Comparison of ENCODE assay signal across 14 cellular contexts in the genomic region with DNA sequence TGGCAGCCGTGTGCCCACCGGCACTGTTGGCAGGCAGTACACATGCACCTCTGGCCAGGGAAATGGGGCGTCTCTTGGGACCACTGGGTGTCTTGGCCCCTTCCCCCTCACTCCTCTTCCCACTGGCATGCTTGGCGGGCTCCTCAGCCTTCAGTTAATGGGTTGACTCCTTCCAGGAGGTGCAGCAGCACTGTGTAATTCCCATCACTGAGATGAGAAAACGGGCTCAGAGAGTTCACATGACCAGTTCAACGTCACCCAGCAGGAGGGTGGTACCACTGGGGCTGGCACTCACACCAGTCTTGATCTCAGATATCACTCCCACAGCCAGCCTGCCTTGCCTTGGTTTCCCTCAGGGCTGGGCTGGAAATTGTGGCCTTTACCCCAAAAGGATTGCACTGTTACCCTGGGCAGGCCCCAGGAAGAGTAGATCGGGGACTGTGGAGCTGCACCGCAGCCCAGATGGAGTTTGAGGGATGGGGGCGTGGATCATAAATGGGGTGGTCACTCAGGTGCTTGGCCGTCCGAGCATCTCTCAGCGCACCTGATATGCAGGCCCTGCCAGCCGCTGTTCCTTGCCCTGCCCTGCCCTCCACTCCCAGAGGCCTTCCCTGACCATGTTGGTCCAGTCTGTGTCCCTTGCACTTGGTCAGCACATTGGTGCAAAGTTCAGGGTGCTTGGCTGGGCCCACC. TPM values are rescaled to one million over a fixed set of nuclear protein-coding genes. Genes with fewer than 3 reads are reported as not detected.
A peak's percentile ranks its signal among the peaks of the same experiment; 100 is the strongest.
DNase-seq lines count a peak whose midpoint lies in the region; ATAC-seq and TF ChIP-seq lines count a peak whose summit lies in the region.
"Had no signal": no experiment of that assay in that cellular context is flagged by ENCODE, and none has a peak within 500 bp of the region (broad histone marks: within the 10 kb centered on the region; RNA-seq: fewer than 3 reads in every experiment).

No MANE protein-coding gene starts in this region.

- no peak overlapping the region for H3K4me3 Mint-ChIP-seq in T-helper 1 cell treated with Interleukin-12 subunit alpha and Interleukin-12 subunit beta and Interleukin-4 antibody, amounts not matched to agents 30 μg/mL and 1 μg/mL, for 36 hours
- no peak overlapping the region for H3K4me3 Mint-ChIP-seq in glutamatergic neuron (ENCODE audit: unreplicated experiment)

- no peaks in the 10 kb centered on the region for H3K9me3 Mint-ChIP-seq in T-helper 1 cell treated with Interleukin-12 subunit alpha and Interleukin-12 subunit beta and Interleukin-4 antibody, amounts not matched to agents 30 μg/mL and 1 μg/mL, for 36 hours
- peaks cover 6% of the 10 kb centered on the region for H3K9me3 Mint-ChIP-seq in glutamatergic neuron (ENCODE audit: unreplicated experiment)

- no peaks in the 10 kb centered on the region for H3K36me3 Mint-ChIP-seq in T-helper 1 cell treated with Interleukin-12 subunit alpha and Interleukin-12 subunit beta and Interleukin-4 antibody, amounts not matched to agents 30 μg/mL and 1 μg/mL, for 36 hours (ENCODE audit: low read depth)
- H3K36me3 Mint-ChIP-seq in glutamatergic neuron (ENCODE audit: unreplicated experiment), result peaks cover 15% of the 10 kb centered on the region

- peak; percentile 6 for DNase-seq in activated CD8-positive, alpha-beta memory T cell treated with anti-CD3 and anti-CD28 coated beads, Interleukin-2, amount 50 U/mL, for 4 hours
- no peak for DNase-seq in activated CD8-positive, alpha-beta memory T cell treated with anti-CD3 and anti-CD28 coated beads, Interleukin-2, amount 50 U/mL, for 48 hours
- DNase-seq in glutamatergic neuron (peak; percentile 7), sciatic nerve (ENCODE audit: low spot score) (peak; percentile 51), HuH-7 (ENCODE audit: low spot score) (no peak), NCI-H146 treated with DMSO at 0.1 percent for 48 hours (lab: John Stamatoyannopoulos, UW; ENCODE audit: unreplicated experiment) (no peak)
- DNase-seq: activated CD4-positive, alpha-beta T cell treated with anti-CD3 and anti-CD28 coated beads for 1 hour; mammary epithelial cell; NCI-H1436; NCI-H524; PC-9 had no signal

- TF ChIP-seq CTCF in glutamatergic neuron (IDR thresholded peaks at IDR 0.05; ENCODE audit: partially characterized antibody, unreplicated experiment), result no peak

- H3K27me3 Mint-ChIP-seq in T-helper 1 cell treated with Interleukin-12 subunit alpha and Interleukin-12 subunit beta and Interleukin-4 antibody, amounts not matched to agents 30 μg/mL and 1 μg/mL, for 36 hours (ENCODE audit: low read depth), result peaks cover 6% of the 10 kb centered on the region
- H3K27me3 Mint-ChIP-seq in glutamatergic neuron (ENCODE audit: unreplicated experiment), result no peaks in the 10 kb centered on the region

- intact Hi-C loops in sciatic nerve (cut with DNase I), result no loop called here

- H3K4me1 Mint-ChIP-seq in T-helper 1 cell treated with Interleukin-12 subunit alpha and Interleukin-12 subunit beta and Interleukin-4 antibody, amounts not matched to agents 30 μg/mL and 1 μg/mL, for 36 hours (ENCODE audit: low read depth), result peaks cover 10% of the 10 kb centered on the region
- H3K4me1 Mint-ChIP-seq in glutamatergic neuron (ENCODE audit: low read depth, unreplicated experiment), result peaks cover 8% of the 10 kb centered on the region

- ATAC-seq in sciatic nerve (no peak), HG02981 (IDR thresholded peaks at IDR 0.05; ENCODE audit: unreplicated experiment) (no peak)

- H3K27ac Mint-ChIP-seq in T-helper 1 cell treated with Interleukin-12 subunit alpha and Interleukin-12 subunit beta and Interleukin-4 antibody, amounts not matched to agents 30 μg/mL and 1 μg/mL, for 36 hours, result peak overlapping the region; percentile 52
- H3K27ac Mint-ChIP-seq in glutamatergic neuron (ENCODE audit: unreplicated experiment), result no peak overlapping the region

RNA-seq across cellular contexts. Expression of gene CAPN5, which starts 16.9 kb away (rescaled TPM):
- total RNA-seq in glutamatergic neuron (ENCODE audit: unreplicated experiment) (45.0 TPM), sciatic nerve (20.1 TPM)

RNA-seq across cellular contexts. Expression of gene OMP, which starts 18.9 kb away (rescaled TPM):
- total RNA-seq in glutamatergic neuron (ENCODE audit: unreplicated experiment) (not detected), sciatic nerve (2.8 TPM)
- total RNA-seq: mammary epithelial cell, omental fat pad had no signal

RNA-seq across cellular contexts. Expression of gene MYO7A, which starts 44.3 kb away (rescaled TPM):
- total RNA-seq in glutamatergic neuron (ENCODE audit: unreplicated experiment) (11.6 TPM), sciatic nerve (16.7 TPM)

RNA-seq across cellular contexts. Expression of gene B3GNT6, which starts 49.5 kb away (rescaled TPM):
- not detected for total RNA-seq in glutamatergic neuron (ENCODE audit: unreplicated experiment)
- total RNA-seq in sciatic nerve, result not detected
- total RNA-seq: mammary epithelial cell, omental fat pad, PC-9 had no signal

Comparison
In these comparisons a context has a peak if more than half of its experiments do, and no peak if none do; other contexts are left out.
1. DNase-seq: peak in activated CD8-positive, alpha-beta memory T cell treated with anti-CD3 and anti-CD28 coated beads, Interleukin-2, amount 50 U/mL, for 4 hours (single experiment), glutamatergic neuron (single experiment) and sciatic nerve (single experiment); none in activated CD8-positive, alpha-beta memory T cell treated with anti-CD3 and anti-CD28 coated beads, Interleukin-2, amount 50 U/mL, for 48 hours (single experiment), HuH-7 (single experiment) and NCI-H146 treated with DMSO at 0.1 percent for 48 hours (single experiment).